Comparison of ENCODE assay signal across 7 cellular contexts in the genomic region with DNA sequence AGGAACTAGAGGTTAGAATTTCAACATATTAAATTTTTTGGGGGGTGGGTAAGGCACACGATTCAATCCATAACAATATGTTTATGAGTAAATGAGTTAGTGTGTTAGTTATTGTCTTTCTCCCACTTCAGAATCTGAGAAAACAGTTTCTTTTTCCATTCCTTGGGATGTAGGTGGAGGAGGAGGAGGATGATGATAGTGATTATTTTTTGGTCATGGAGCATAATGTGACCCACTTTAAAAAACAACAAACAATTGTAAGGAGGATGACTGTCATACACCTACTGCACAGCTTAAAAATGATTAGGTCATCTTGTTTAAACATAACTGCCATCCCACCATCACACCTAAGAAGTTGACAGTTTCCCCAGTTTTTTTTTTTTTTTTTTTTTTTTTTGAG.
"Had no signal": no experiment of that assay in that cellular context is flagged by ENCODE, and none has a peak within 500 bp of the region (broad histone marks: within the 10 kb centered on the region; RNA-seq: fewer than 3 reads in every experiment).

No MANE protein-coding gene starts in this region.

- DNase-seq: IMR-90, KBM-7, KG1 had no signal

- FAIRE-seq: HepG2, HTR-8/SVneo, K562 had no signal

- H3K4me3 ChIP-seq: K562 had no signal

- ATAC-seq: HepG2, K562 had no signal

- H3K27ac ChIP-seq: HL-60 had no signal
